ENCODE assay signal across 21 cellular contexts in the genomic region with DNA sequence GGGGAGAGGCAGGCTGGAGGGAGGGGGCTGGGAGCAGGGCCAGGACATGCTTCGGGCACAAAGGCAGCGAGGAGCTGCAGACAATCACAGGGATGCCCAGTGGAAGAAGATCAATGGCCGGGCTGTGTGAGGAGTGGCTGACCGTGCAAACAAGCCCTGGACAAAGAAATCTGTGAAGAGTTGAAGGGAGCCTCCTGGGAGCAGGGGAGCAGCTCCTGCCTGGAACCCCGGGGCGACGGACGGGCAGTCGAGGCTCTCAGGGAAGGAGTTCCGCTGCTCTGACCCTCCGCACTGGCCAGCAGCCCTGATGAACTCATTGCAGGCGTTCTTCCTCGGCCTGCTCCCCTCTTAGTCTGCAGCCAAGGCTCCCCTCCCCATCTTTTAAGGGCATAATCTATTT.
"Had no signal": no experiment of that assay in that cellular context is flagged by ENCODE, and none has a peak within 500 bp of the region (broad histone marks: within the 10 kb centered on the region; RNA-seq: fewer than 3 reads in every experiment).

No MANE protein-coding gene starts in this region.

- H3K27me3 ChIP-seq: brain microvascular endothelial cell, uterus had no signal

- H3K79me2 ChIP-seq: parathyroid adenoma had no signal

- H3K27ac Mint-ChIP-seq: activated T-helper 17 cell treated with anti-CD3 and anti-CD28 coated beads, Interleukin-2, amount 50 U/mL, for 72 hours; naive thymus-derived CD4-positive, alpha-beta T cell; stimulated activated effector memory CD8-positive, alpha-beta T cell treated with anti-CD3 and anti-CD28 coated beads, Interleukin-12 subunit alpha, Interleukin-12 subunit beta, amount 100 ng/mL, for 72 hours; WTC11 had no signal

- H3K36me3 Mint-ChIP-seq: stimulated activated effector memory CD8-positive, alpha-beta T cell treated with anti-CD3 and anti-CD28 coated beads, Interleukin-12 subunit alpha, Interleukin-12 subunit beta, amount 100 ng/mL, for 72 hours had no signal

- ATAC-seq: activated T-helper 17 cell treated with anti-CD3 and anti-CD28 coated beads, Interleukin-2, amount 50 U/mL, for 72 hours; left lobe of liver; naive thymus-derived CD4-positive, alpha-beta T cell; right cardiac atrium; stimulated activated effector memory CD8-positive, alpha-beta T cell treated with anti-CD3 and anti-CD28 coated beads, Interleukin-12 subunit alpha, Interleukin-12 subunit beta, amount 100 ng/mL, for 72 hours; stimulated activated naive CD8-positive, alpha-beta T cell treated with anti-CD3 and anti-CD28 coated beads, Interleukin-15, amount 100 ng/mL, for 72 hours; WTC11 had no signal

- H3K27ac ChIP-seq: brain microvascular endothelial cell, parathyroid adenoma, skin epidermis, tibial artery, uterus had no signal

- H3K9me3 ChIP-seq: tibial artery, uterus had no signal

- DNase-seq: activated naive CD4-positive, alpha-beta T cell; brain microvascular endothelial cell; central memory CD4-positive, alpha-beta T cell; dermis blood vessel endothelial cell; effector CD8-positive, alpha-beta T cell; erythroblast; foreskin fibroblast; naive thymus-derived CD4-positive, alpha-beta T cell; right cardiac atrium; stimulated activated CD4-positive, alpha-beta T cell treated with anti-CD3 and anti-CD28 coated beads, Interleukin-1b, Interleukin-23, amount 100 ng/mL, for 48 hours; stimulated activated naive CD8-positive, alpha-beta T cell treated with anti-CD3 and anti-CD28 coated beads, Interleukin-15, amount 100 ng/mL, for 72 hours; T-helper 9 cell had no signal

- H3K9me3 Mint-ChIP-seq: activated T-helper 17 cell treated with anti-CD3 and anti-CD28 coated beads, Interleukin-2, amount 50 U/mL, for 72 hours; stimulated activated effector memory CD8-positive, alpha-beta T cell treated with anti-CD3 and anti-CD28 coated beads, Interleukin-12 subunit alpha, Interleukin-12 subunit beta, amount 100 ng/mL, for 72 hours had no signal

- H3K4me1 Mint-ChIP-seq: activated T-helper 17 cell treated with anti-CD3 and anti-CD28 coated beads, Interleukin-2, amount 50 U/mL, for 72 hours had no signal

- H3K4me1 ChIP-seq: parathyroid adenoma, tibial artery, uterus had no signal

- H3K36me3 ChIP-seq: brain microvascular endothelial cell, tibial artery, uterus had no signal

- H3K9ac ChIP-seq: parathyroid adenoma had no signal

- H2AFZ ChIP-seq: parathyroid adenoma had no signal

- H3K4me3 Mint-ChIP-seq: activated T-helper 17 cell treated with anti-CD3 and anti-CD28 coated beads, Interleukin-2, amount 50 U/mL, for 72 hours; naive thymus-derived CD4-positive, alpha-beta T cell; stimulated activated effector memory CD8-positive, alpha-beta T cell treated with anti-CD3 and anti-CD28 coated beads, Interleukin-12 subunit alpha, Interleukin-12 subunit beta, amount 100 ng/mL, for 72 hours; stimulated activated naive CD8-positive, alpha-beta T cell treated with anti-CD3 and anti-CD28 coated beads, Interleukin-15, amount 100 ng/mL, for 72 hours; WTC11 had no signal

- H3K4me3 ChIP-seq: lung, skin epidermis, tibial artery, uterus had no signal
